8 cellular contexts compared by ENCODE assay signal in the genomic region with DNA sequence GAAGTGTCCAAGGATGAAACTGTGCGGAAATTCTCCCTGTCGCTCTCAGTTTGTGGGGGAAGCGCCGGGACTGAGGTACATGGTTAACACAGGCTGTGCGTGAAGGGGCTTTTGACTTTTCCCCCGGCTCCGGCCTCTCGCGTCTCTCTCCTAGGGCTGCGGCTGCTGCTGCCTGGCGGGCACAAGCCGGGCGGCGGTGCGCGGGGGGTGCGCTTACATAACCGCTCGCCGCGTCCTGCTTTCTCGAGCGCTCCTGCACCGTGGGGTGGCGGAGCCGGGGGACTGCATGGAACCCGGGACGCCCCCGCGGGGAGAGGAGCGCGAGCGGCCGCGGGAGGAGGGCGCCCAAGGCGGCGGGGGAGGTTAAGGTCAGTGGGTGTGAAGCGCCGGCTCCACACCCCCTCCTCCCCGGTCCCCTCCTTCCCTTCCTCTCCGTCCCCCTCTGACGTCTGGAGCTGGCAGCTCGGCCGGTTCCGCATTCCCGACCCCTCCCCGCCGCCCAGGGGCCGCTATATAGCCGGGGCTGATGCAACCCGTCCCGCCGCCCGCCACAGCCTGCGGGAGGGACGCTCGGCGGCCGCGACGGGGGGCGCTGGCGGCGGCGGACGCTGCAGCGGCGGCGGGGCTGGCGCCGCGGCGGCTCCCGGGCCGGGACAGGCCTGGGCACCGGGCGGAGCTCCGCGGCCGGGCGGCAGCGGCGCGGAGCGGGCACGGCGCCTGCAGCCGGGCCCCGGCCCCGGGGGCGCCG. TPM values are rescaled to one million over a fixed set of nuclear protein-coding genes. Genes with fewer than 3 reads are reported as not detected.
DNase-seq lines count a peak whose midpoint lies in the region; ATAC-seq and TF ChIP-seq lines count a peak whose summit lies in the region.

A gene with protein sequence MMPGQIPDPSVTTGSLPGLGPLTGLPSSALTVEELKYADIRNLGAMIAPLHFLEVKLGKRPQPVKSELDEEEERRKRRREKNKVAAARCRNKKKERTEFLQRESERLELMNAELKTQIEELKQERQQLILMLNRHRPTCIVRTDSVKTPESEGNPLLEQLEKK (plus strand): TSS at position 541 of the 748 bp plus-strand sequence. CDS start 9,899 bp downstream, outside the sequence.

- H3K4me1 Mint-ChIP-seq in effector memory CD8-positive, alpha-beta T cell (ENCODE audit: low read depth in 2 of 2) = no peaks in the 10 kb centered on the region

- H3K36me3 Mint-ChIP-seq in effector memory CD8-positive, alpha-beta T cell (ENCODE audit: insufficient read depth) = peaks cover 6% of the 10 kb centered on the region

- peak; percentile 42 for ATAC-seq in HG02588 (IDR thresholded peaks at IDR 0.05; ENCODE audit: unreplicated experiment)
- ATAC-seq in effector memory CD8-positive, alpha-beta T cell (replicated peaks) = peak; percentile 80

- no peak within 1 kb of the TSS for H3K27ac Mint-ChIP-seq in effector memory CD8-positive, alpha-beta T cell

- DNase-seq in GM12864 (ENCODE audit: low read depth) (no peak), NCI-H2227 (lab: John Stamatoyannopoulos, UW; ENCODE audit: unreplicated experiment) (peak; percentile 74), lung microvascular endothelial cell (ENCODE audit: low read depth in 2 of 2) (peak; percentile 64 to 79), NCI-H128 (lab: John Stamatoyannopoulos, UW; ENCODE audit: unreplicated experiment) (no peak)
- peak; percentile 75 for DNase-seq in activated CD8-positive, alpha-beta memory T cell treated with anti-CD3 and anti-CD28 coated beads for 24 hours
- peak; percentile 31 to 34 (median 33) for DNase-seq in effector memory CD8-positive, alpha-beta T cell
- DNase-seq in stimulated activated CD4-positive, alpha-beta T cell treated with anti-CD3 and anti-CD28 coated beads, TNF-alpha, amount 100 ng/mL, for 1 hour (ENCODE audit: low read depth in 3 of 3, low spot score in 1 of 3) = peak in 2 of 3 donors; percentile 2 to 18

- H3K4me3 Mint-ChIP-seq in effector memory CD8-positive, alpha-beta T cell = peak within 1 kb of the TSS; percentile 72 to 79

- H3K9me3 Mint-ChIP-seq in effector memory CD8-positive, alpha-beta T cell = peaks cover 0 to 2% of the 10 kb centered on the region in 2 donors

- peaks cover 19 to 71% of the 10 kb centered on the region in 2 donors for H3K27me3 Mint-ChIP-seq in effector memory CD8-positive, alpha-beta T cell

- TF ChIP-seq CTCF in GM12864 (IDR thresholded peaks at IDR 0.05; ENCODE audit: low read depth, low read length, missing control alignments) = no peak

- H3K4me3 ChIP-seq in GM12864 (ENCODE audit: low read depth, low read length) = peak within 1 kb of the TSS; percentile 86

RNA-seq across cellular contexts. Expression of the gene that starts here (rescaled TPM):
- 3.3 and 21.4 TPM in 2 replicates for total RNA-seq in lung microvascular endothelial cell

Comparison
In these comparisons a context has a peak if more than half of its experiments do, and no peak if none do; other contexts are left out.
1. DNase-seq: peak in NCI-H2227 (single experiment), activated CD8-positive, alpha-beta memory T cell treated with anti-CD3 and anti-CD28 coated beads for 24 hours (single experiment), effector memory CD8-positive, alpha-beta T cell (3 of 3), lung microvascular endothelial cell (2 of 2) and stimulated activated CD4-positive, alpha-beta T cell treated with anti-CD3 and anti-CD28 coated beads, TNF-alpha, amount 100 ng/mL, for 1 hour (2 of 3); none in GM12864 (single experiment) and NCI-H128 (single experiment).